9 cellular contexts compared by ENCODE assay signal in the genomic region with DNA sequence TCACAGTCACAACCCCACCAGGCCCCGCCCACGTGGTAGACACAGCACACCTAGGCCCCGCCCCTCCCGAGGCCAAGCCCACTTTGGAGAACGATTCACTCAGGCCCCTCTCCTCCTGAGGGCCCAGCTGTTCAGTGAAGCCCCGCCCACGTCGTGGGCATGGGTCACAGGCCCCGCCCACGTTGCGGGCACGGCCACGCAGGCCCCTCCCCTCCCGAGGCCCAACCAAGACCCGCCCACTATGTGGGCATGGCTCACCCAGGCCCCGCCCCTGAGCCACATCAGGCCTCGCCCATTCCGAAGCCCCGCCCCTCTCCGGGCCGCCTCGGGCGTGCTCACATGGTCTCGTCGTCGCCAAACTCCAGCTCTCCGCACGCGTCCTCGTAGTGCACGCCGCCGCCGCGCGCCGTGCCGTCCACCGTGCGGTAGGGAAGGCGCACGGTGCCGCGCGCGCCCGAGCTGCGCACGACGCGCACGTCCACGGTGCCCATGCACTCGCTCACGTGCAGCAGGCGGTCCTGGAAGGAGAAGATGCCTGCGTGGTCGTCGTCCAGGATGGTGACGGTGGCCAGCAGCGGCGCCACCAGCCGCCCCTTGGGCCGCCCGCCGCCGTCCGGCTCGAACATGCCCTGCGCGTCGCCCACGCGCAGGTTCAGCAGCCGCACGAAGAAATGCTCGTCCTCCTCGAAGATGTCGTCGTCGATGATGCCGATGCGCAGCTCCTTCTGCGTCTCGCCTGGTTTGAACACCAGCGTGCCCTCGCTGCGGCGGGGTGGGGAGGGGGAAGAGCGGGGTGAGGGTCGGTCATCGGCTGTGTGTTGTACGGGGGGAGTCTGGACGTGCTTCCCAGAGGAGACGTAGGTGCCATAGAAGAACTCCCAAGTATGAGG. TPM values are rescaled to one million over a fixed set of nuclear protein-coding genes. Genes with fewer than 3 reads are reported as not detected.
DNase-seq lines count a peak whose midpoint lies in the region; ATAC-seq, FAIRE-seq and TF ChIP-seq lines count a peak whose summit lies in the region.
"Had no signal": no experiment of that assay in that cellular context is flagged by ENCODE, and none has a peak within 500 bp of the region (broad histone marks: within the 10 kb centered on the region; RNA-seq: fewer than 3 reads in every experiment).

No MANE protein-coding gene starts in this region.

- no peaks in the 10 kb centered on the region for H3K36me3 ChIP-seq in HepG2 (replicated peaks in 1 of 2; ENCODE audit: control insufficient read depth in 1 of 2, insufficient read depth in 2 of 2, low read length in 2 of 2)

- peak; percentile 67 to 92 for DNase-seq in A549 (ENCODE audit: low read depth in 1 of 2, low spot score in 1 of 2)
- DNase-seq in HUDEP-2 (lab: John Stamatoyannopoulos, UW; ENCODE audit: unreplicated experiment in 76 of 76) = peak in 75 of 76 experiments; percentile 89 to 100 (median 98)
- peak; percentile 99 for DNase-seq in WTC11 (ENCODE audit: low spot score)
- DNase-seq in cerebellum (ENCODE audit: low spot score) = peak; percentile 68
- peak; percentile 31 for DNase-seq in HepG2 (ENCODE audit: low spot score)
- peak; percentile 46 to 75 for DNase-seq in stimulated activated effector memory CD8-positive, alpha-beta T cell treated with anti-CD3 and anti-CD28 coated beads, Interleukin-12 subunit alpha, Interleukin-12 subunit beta, amount 100 ng/mL, for 72 hours (ENCODE audit: low spot score in 2 of 2)
- DNase-seq in NCI-H1694 treated with DMSO at 0.1 percent for 48 hours (lab: John Stamatoyannopoulos, UW) = no peak

- no peak for FAIRE-seq in A549 (lab: Jason Lieb, UNC)
- no peak for FAIRE-seq in HepG2 (lab: Jason Lieb, UNC)
- FAIRE-seq: colon had no signal

- no peak overlapping the region for H3K9ac ChIP-seq in HepG2 (ENCODE audit: insufficient read depth, low read depth, low read length)

- TF ChIP-seq CTCF in A549 (IDR thresholded peaks at IDR 0.05) (no peak), WTC11 (IDR thresholded peaks at IDR 0.05) (no peak), HepG2 (CRISPR knock-in tag; IDR thresholded peaks at IDR 0.05) (no peak)

- TF ChIP-seq EP300 in A549 (IDR thresholded peaks at IDR 0.05) (no peak), HepG2 (IDR thresholded peaks at IDR 0.05; ENCODE audit: low read depth in 2 of 2, low read length in 2 of 2) (no peak), HepG2 (CRISPR knock-in tag; IDR thresholded peaks at IDR 0.05; ENCODE audit: borderline replicate concordance) (no peak)

- H3K27me3 Mint-ChIP-seq in WTC11 (ENCODE audit: low read depth) = peaks cover 56% of the 10 kb centered on the region

- no peaks in the 10 kb centered on the region for H3K9me3 ChIP-seq in A549
- H3K9me3 ChIP-seq in HepG2 (ENCODE audit: low read length) = no peaks in the 10 kb centered on the region

- H3K4me1 Mint-ChIP-seq in WTC11 = peaks cover 36% of the 10 kb centered on the region
- peaks cover 55% of the 10 kb centered on the region for H3K4me1 Mint-ChIP-seq in stimulated activated effector memory CD8-positive, alpha-beta T cell treated with anti-CD3 and anti-CD28 coated beads, Interleukin-12 subunit alpha, Interleukin-12 subunit beta, amount 100 ng/mL, for 72 hours

- H3K36me3 Mint-ChIP-seq in WTC11 = no peaks in the 10 kb centered on the region
- H3K36me3 Mint-ChIP-seq in stimulated activated effector memory CD8-positive, alpha-beta T cell treated with anti-CD3 and anti-CD28 coated beads, Interleukin-12 subunit alpha, Interleukin-12 subunit beta, amount 100 ng/mL, for 72 hours = no peaks in the 10 kb centered on the region

- intact Hi-C loops in HepG2 (cut with micrococcal nuclease; ENCODE audit: unreplicated experiment) = no loop called here

- no peaks in the 10 kb centered on the region for H3K9me3 Mint-ChIP-seq in WTC11
- H3K9me3 Mint-ChIP-seq in stimulated activated effector memory CD8-positive, alpha-beta T cell treated with anti-CD3 and anti-CD28 coated beads, Interleukin-12 subunit alpha, Interleukin-12 subunit beta, amount 100 ng/mL, for 72 hours = no peaks in the 10 kb centered on the region

- H3K27me3 ChIP-seq in HepG2 (ENCODE audit: control insufficient read depth in 1 of 2, insufficient read depth in 2 of 2, low read length in 2 of 2) = peaks cover 0 to 28% of the 10 kb centered on the region in 2 experiments

- H3K4me1 ChIP-seq in A549 (peaks cover 26% of the 10 kb centered on the region), HepG2 (ENCODE audit: insufficient read depth, low read length) (peaks cover 18% of the 10 kb centered on the region; the same call in 1 of the 2 replicates)

- no peaks in the 10 kb centered on the region for H4K20me1 ChIP-seq in HepG2 (ENCODE audit: insufficient read depth, low read length)

- H3K4me3 ChIP-seq in A549 (peak overlapping the region; percentile 50), HepG2 (replicated peaks in 1 of 3; ENCODE audit: insufficient read depth in 1 of 3, low read depth in 2 of 3, low read length in 3 of 3) (peak overlapping the region in 1 of 3 experiments; percentile 57; a peak in 1 of 6 replicates)

- TF ChIP-seq RAD21 in A549 (conservative IDR thresholded peaks at IDR 0.05 in 1 of 2, IDR thresholded peaks at IDR 0.05 in 1 of 2) (no peak), HepG2 (CRISPR knock-in tag; IDR thresholded peaks at IDR 0.05) (no peak)

- H3K4me3 Mint-ChIP-seq in WTC11 = peak overlapping the region; percentile 79
- H3K4me3 Mint-ChIP-seq in stimulated activated effector memory CD8-positive, alpha-beta T cell treated with anti-CD3 and anti-CD28 coated beads, Interleukin-12 subunit alpha, Interleukin-12 subunit beta, amount 100 ng/mL, for 72 hours = peak overlapping the region; percentile 66

- BruUV-seq in HepG2 (replicated peaks; lab: Mats Ljungman, UMichigan) = no TSS peak

- H3K4me2 ChIP-seq in A549 = peak overlapping the region; percentile 91
- H3K4me2 ChIP-seq in HepG2 (ENCODE audit: low read depth, low read length) = peak overlapping the region; percentile 63; the same call in 1 of the 2 replicates

- H3K27ac ChIP-seq in A549 (peak overlapping the region; percentile 46 to 51; a peak in 5 of 6 replicates), HepG2 (ENCODE audit: extremely low read length, insufficient read depth, low read length) (no peak overlapping the region)

- H3K27ac Mint-ChIP-seq in WTC11 = peak overlapping the region; percentile 81
- H3K27ac Mint-ChIP-seq in stimulated activated effector memory CD8-positive, alpha-beta T cell treated with anti-CD3 and anti-CD28 coated beads, Interleukin-12 subunit alpha, Interleukin-12 subunit beta, amount 100 ng/mL, for 72 hours = no peak overlapping the region

- in situ Hi-C loops in HepG2 (cut with HindIII; ENCODE audit: extremely low pct_ligation_motif_present, low pct_unique_long_range_greater_than_20kb) = no loop called here

- TF ChIP-seq POLR2A in A549 (IDR thresholded peaks at IDR 0.05; ENCODE audit: low read length) (no peak), HepG2 (IDR thresholded peaks at IDR 0.05; ENCODE audit: insufficient read depth in 1 of 2, low read depth in 2 of 2, low read length in 2 of 2) (no peak)

- H3K79me2 ChIP-seq in HepG2 (ENCODE audit: insufficient read depth, low read length) = no peaks in the 10 kb centered on the region

- no peak overlapping the region for H2AFZ ChIP-seq in HepG2 (ENCODE audit: low read length)

- CTCF ChIA-PET in A549 (lab: Yijun Ruan, JAX) = interaction anchor here (1.1 to 28.3 kb wide), 7 partner anchors 12 to 296 kb away, joined by 3 to 901 read pairs (median 16); partner anchors contain the start of genes EHD2, KPTN and NAPA
- CTCF ChIA-PET in WTC11 (lab: Charles Lee) = interaction anchor here (0.6 to 6.4 kb wide), 25 partner anchors 9 to 886 kb away, joined by 3 to 98 read pairs (median 4); partner anchors contain the start of genes DHX34, EHD2, KPTN and NAPA
- CTCF ChIA-PET in HepG2 (lab: Yijun Ruan, JAX; ENCODE audit: low intra/inter-chr PET ratio, low total read pairs) = no interaction called here

- POLR2A ChIA-PET in A549 (lab: Yijun Ruan, JAX) (interaction anchor here (0.7 to 1.2 kb wide), 3 partner anchors 11 to 276 kb away, joined by 3 to 4 read pairs (median 4); partner anchors contain the start of gene KPTN), WTC11 (lab: Charles Lee) (interaction anchor here (0.5 to 1.7 kb wide), 14 partner anchors 9 to 1937 kb away, joined by 3 to 7 read pairs (median 3); no protein-coding TSS in a partner anchor), HepG2 (lab: Yijun Ruan, JAX) (interaction anchor here (1.2 kb wide), 1 partner anchor 73 kb away, joined by 3 read pairs; no protein-coding TSS in a partner anchor)

- WGBS in A549 (ENCODE audit: missing lambda C conversion rate) = 78% methylated on average over 67 of the region's 95 CpGs
- WGBS in HepG2 (ENCODE audit: low lambda C conversion rate) = 72% methylated on average over 65 of the region's 95 CpGs

- ATAC-seq in A549 (peak; percentile 54 to 72), WTC11 (peak; percentile 89), HepG2 (peak; percentile 51), HG02642 (IDR thresholded peaks at IDR 0.05; ENCODE audit: poor library complexity, unreplicated experiment) (no peak)
- ATAC-seq in stimulated activated effector memory CD8-positive, alpha-beta T cell treated with anti-CD3 and anti-CD28 coated beads, Interleukin-12 subunit alpha, Interleukin-12 subunit beta, amount 100 ng/mL, for 72 hours = peak; percentile 65

RNA-seq across cellular contexts. Expression of gene SLC8A2, which starts 24.0 kb away (rescaled TPM):
- polyA plus RNA-seq in A549 (2011; rRNA removed) (0.12 and 0.35 TPM in 2 replicates), A549 (2017; fragmentation: RNase III; extraction: RNeasy Plus Mini Kit Qiagen cat#74134 plus additional on column Dnase treatment) (0.15 to 0.30 TPM (median 0.17 TPM) in 3 replicates), HepG2 (2011; rRNA removed) (0.09 TPM in 1 of 2 replicates, not detected in the other)
- 0.09 and 0.23 TPM in 2 replicates for polyA plus RNA-seq in A549 (2012; cell fraction: cytosol; rRNA removed)
- polyA plus RNA-seq in A549 (2012; cell fraction: nucleus; rRNA removed) = 0.23 and 0.70 TPM in 2 replicates
- polyA minus RNA-seq in A549 (2011; rRNA and poly(A)+ RNA removed) = 1.8 and 2.3 TPM in 2 replicates
- total RNA-seq in WTC11 (2021) (6.5 to 8.5 TPM (median 6.8 TPM) in 3 replicates), cerebellum (26.5 TPM), HepG2 (2016; rRNA removed; fragmentation: Illumina TruSeq; extraction: Trizol) (0.02 TPM in 1 of 2 replicates, not detected in the other)
- not detected in 2 replicates for total RNA-seq in HepG2 (2016; cell fraction: cytosol; rRNA removed; fragmentation: Illumina TruSeq; extraction: Trizol; ENCODE audit: low read depth)
- not detected in 2 replicates for total RNA-seq in HepG2 (2016; cell fraction: insoluble cytoplasmic fraction; rRNA removed; fragmentation: Illumina TruSeq; extraction: Trizol)
- not detected in 2 replicates for total RNA-seq in HepG2 (2016; cell fraction: membrane; rRNA removed; fragmentation: Illumina TruSeq; extraction: Trizol)
- total RNA-seq in HepG2 (2016; cell fraction: nucleus; rRNA removed; fragmentation: Illumina TruSeq; extraction: Trizol) = not detected in 2 replicates
- polyA plus RNA-seq in HepG2 (2011; cell fraction: cytosol; rRNA removed) = 0.09 and 0.12 TPM in 2 replicates
- 0.19 and 0.51 TPM in 2 replicates for polyA plus RNA-seq in HepG2 (2011; cell fraction: nucleus; rRNA removed)
- polyA plus RNA-seq in HepG2 (2012) = 0.07 TPM in 1 of 2 replicates, not detected in the other
- polyA plus RNA-seq in HepG2 (2016; cell fraction: cytosol; fragmentation: Illumina TruSeq; extraction: Trizol; ENCODE audit: low read depth) = not detected in 2 replicates
- polyA plus RNA-seq in HepG2 (2016; cell fraction: insoluble cytoplasmic fraction; fragmentation: Illumina TruSeq; extraction: Trizol; ENCODE audit: low read depth) = not detected in 2 replicates
- not detected in 2 replicates for polyA plus RNA-seq in HepG2 (2016; cell fraction: membrane; fragmentation: Illumina TruSeq; extraction: Trizol; ENCODE audit: low read depth)
- polyA plus RNA-seq in HepG2 (2016; cell fraction: nucleus; fragmentation: Illumina TruSeq; extraction: Trizol; ENCODE audit: insufficient read depth, low read depth) = not detected in 2 replicates
- 0.78 TPM in 1 of 2 replicates, not detected in the other for polyA minus RNA-seq in HepG2 (2011; rRNA and poly(A)+ RNA removed; ENCODE audit: low replicate concordance)
- not detected in 2 replicates for polyA minus RNA-seq in HepG2 (2011; cell fraction: cytosol; rRNA and poly(A)+ RNA removed)
- polyA minus RNA-seq in HepG2 (2011; cell fraction: nucleus; rRNA and poly(A)+ RNA removed) = not detected in 2 replicates

RNA-seq across cellular contexts. Expression of gene MEIS3, which starts 28.4 kb away (rescaled TPM):
- 16.5 and 19.2 TPM in 2 replicates for polyA plus RNA-seq in A549 (2011; rRNA removed)
- polyA plus RNA-seq in A549 (2012; cell fraction: cytosol; rRNA removed) = 18.7 and 23.4 TPM in 2 replicates
- 44.0 and 54.8 TPM in 2 replicates for polyA plus RNA-seq in A549 (2012; cell fraction: nucleus; rRNA removed)
- polyA plus RNA-seq in A549 (2017; fragmentation: RNase III; extraction: RNeasy Plus Mini Kit Qiagen cat#74134 plus additional on column Dnase treatment) = 21.8 to 31.4 TPM (median 27.1 TPM) in 3 replicates
- 26.1 and 39.1 TPM in 2 replicates for polyA minus RNA-seq in A549 (2011; rRNA and poly(A)+ RNA removed)
- 38.5 to 51.1 TPM (median 48.4 TPM) in 3 replicates for total RNA-seq in WTC11 (2021)
- total RNA-seq in cerebellum = 36.2 TPM
- total RNA-seq in HepG2 (2016; rRNA removed; fragmentation: Illumina TruSeq; extraction: Trizol) = 0.09 and 1.2 TPM in 2 replicates
- total RNA-seq in HepG2 (2016; cell fraction: cytosol; rRNA removed; fragmentation: Illumina TruSeq; extraction: Trizol; ENCODE audit: low read depth) = 1.1 and 1.5 TPM in 2 replicates
- total RNA-seq in HepG2 (2016; cell fraction: insoluble cytoplasmic fraction; rRNA removed; fragmentation: Illumina TruSeq; extraction: Trizol) = not detected in 2 replicates
- 0.52 and 0.62 TPM in 2 replicates for total RNA-seq in HepG2 (2016; cell fraction: membrane; rRNA removed; fragmentation: Illumina TruSeq; extraction: Trizol)
- total RNA-seq in HepG2 (2016; cell fraction: nucleus; rRNA removed; fragmentation: Illumina TruSeq; extraction: Trizol) = not detected in 2 replicates
- polyA plus RNA-seq in HepG2 (2011; rRNA removed) = 0.70 and 0.94 TPM in 2 replicates
- 0.39 and 0.59 TPM in 2 replicates for polyA plus RNA-seq in HepG2 (2011; cell fraction: cytosol; rRNA removed)
- polyA plus RNA-seq in HepG2 (2011; cell fraction: nucleus; rRNA removed) = 2.3 and 2.8 TPM in 2 replicates
- polyA plus RNA-seq in HepG2 (2012) = 0.25 and 0.93 TPM in 2 replicates
- polyA plus RNA-seq in HepG2 (2016; cell fraction: cytosol; fragmentation: Illumina TruSeq; extraction: Trizol; ENCODE audit: low read depth) = 0.09 and 0.23 TPM in 2 replicates
- not detected in 2 replicates for polyA plus RNA-seq in HepG2 (2016; cell fraction: insoluble cytoplasmic fraction; fragmentation: Illumina TruSeq; extraction: Trizol; ENCODE audit: low read depth)
- 0.41 and 0.55 TPM in 2 replicates for polyA plus RNA-seq in HepG2 (2016; cell fraction: membrane; fragmentation: Illumina TruSeq; extraction: Trizol; ENCODE audit: low read depth)
- 0.29 TPM in 1 of 2 replicates, not detected in the other for polyA plus RNA-seq in HepG2 (2016; cell fraction: nucleus; fragmentation: Illumina TruSeq; extraction: Trizol; ENCODE audit: insufficient read depth, low read depth)
- polyA minus RNA-seq in HepG2 (2011; rRNA and poly(A)+ RNA removed; ENCODE audit: low replicate concordance) = 0.82 and 12.4 TPM in 2 replicates
- 0.69 and 0.70 TPM in 2 replicates for polyA minus RNA-seq in HepG2 (2011; cell fraction: cytosol; rRNA and poly(A)+ RNA removed)
- polyA minus RNA-seq in HepG2 (2011; cell fraction: nucleus; rRNA and poly(A)+ RNA removed) = 0.50 and 0.64 TPM in 2 replicates

RNA-seq across cellular contexts. Expression of gene KPTN, which starts 36.3 kb away (rescaled TPM):
- polyA plus RNA-seq in A549 (2011; rRNA removed) = 10.6 and 12.5 TPM in 2 replicates
- polyA plus RNA-seq in A549 (2012; cell fraction: cytosol; rRNA removed) = 26.3 and 28.7 TPM in 2 replicates
- 62.7 and 66.3 TPM in 2 replicates for polyA plus RNA-seq in A549 (2012; cell fraction: nucleus; rRNA removed)
- 20.6 to 22.1 TPM (median 20.8 TPM) in 3 replicates for polyA plus RNA-seq in A549 (2017; fragmentation: RNase III; extraction: RNeasy Plus Mini Kit Qiagen cat#74134 plus additional on column Dnase treatment)
- 13.7 and 15.6 TPM in 2 replicates for polyA minus RNA-seq in A549 (2011; rRNA and poly(A)+ RNA removed)
- total RNA-seq in WTC11 (2021) = 24.5 to 30.2 TPM (median 29.5 TPM) in 3 replicates
- total RNA-seq in cerebellum = 5.9 TPM
- 8.4 and 9.1 TPM in 2 replicates for total RNA-seq in HepG2 (2016; rRNA removed; fragmentation: Illumina TruSeq; extraction: Trizol)
- total RNA-seq in HepG2 (2016; cell fraction: cytosol; rRNA removed; fragmentation: Illumina TruSeq; extraction: Trizol; ENCODE audit: low read depth) = 2.8 and 3.3 TPM in 2 replicates
- total RNA-seq in HepG2 (2016; cell fraction: insoluble cytoplasmic fraction; rRNA removed; fragmentation: Illumina TruSeq; extraction: Trizol) = 8.2 and 10.6 TPM in 2 replicates
- 4.2 and 6.5 TPM in 2 replicates for total RNA-seq in HepG2 (2016; cell fraction: membrane; rRNA removed; fragmentation: Illumina TruSeq; extraction: Trizol)
- 9.8 and 13.4 TPM in 2 replicates for total RNA-seq in HepG2 (2016; cell fraction: nucleus; rRNA removed; fragmentation: Illumina TruSeq; extraction: Trizol)
- 13.3 and 17.6 TPM in 2 replicates for polyA plus RNA-seq in HepG2 (2011; rRNA removed)
- 8.3 and 11.4 TPM in 2 replicates for polyA plus RNA-seq in HepG2 (2011; cell fraction: cytosol; rRNA removed)
- 48.6 and 50.4 TPM in 2 replicates for polyA plus RNA-seq in HepG2 (2011; cell fraction: nucleus; rRNA removed)
- polyA plus RNA-seq in HepG2 (2012) = 9.8 and 14.4 TPM in 2 replicates
- 4.3 and 5.1 TPM in 2 replicates for polyA plus RNA-seq in HepG2 (2016; cell fraction: cytosol; fragmentation: Illumina TruSeq; extraction: Trizol; ENCODE audit: low read depth)
- 14.4 and 17.5 TPM in 2 replicates for polyA plus RNA-seq in HepG2 (2016; cell fraction: insoluble cytoplasmic fraction; fragmentation: Illumina TruSeq; extraction: Trizol; ENCODE audit: low read depth)
- 5.2 and 7.2 TPM in 2 replicates for polyA plus RNA-seq in HepG2 (2016; cell fraction: membrane; fragmentation: Illumina TruSeq; extraction: Trizol; ENCODE audit: low read depth)
- 29.6 and 30.0 TPM in 2 replicates for polyA plus RNA-seq in HepG2 (2016; cell fraction: nucleus; fragmentation: Illumina TruSeq; extraction: Trizol; ENCODE audit: insufficient read depth, low read depth)
- polyA minus RNA-seq in HepG2 (2011; rRNA and poly(A)+ RNA removed; ENCODE audit: low replicate concordance) = 8.3 and 15.8 TPM in 2 replicates
- 5.2 TPM in 2 replicates for polyA minus RNA-seq in HepG2 (2011; cell fraction: cytosol; rRNA and poly(A)+ RNA removed)
- 3.2 and 5.5 TPM in 2 replicates for polyA minus RNA-seq in HepG2 (2011; cell fraction: nucleus; rRNA and poly(A)+ RNA removed)

Comparison
In these comparisons a context has a peak if more than half of its experiments do, and no peak if none do; other contexts are left out.
1. RNA of gene MEIS3, which starts 28.4 kb away (total RNA-seq): 38.5 to 51.1 TPM in WTC11 and 36.2 TPM in cerebellum (single experiment); 0.09 to 1.5 TPM in HepG2; every median in the first group is over 10 times any median in the second.